8 cellular contexts compared by ENCODE assay signal in genomic region chr5:177132504-177133118, GRCh38. TPM values are rescaled to one million over a fixed set of nuclear protein-coding genes. Genes with fewer than 3 reads are reported as not detected.
A peak's percentile ranks its signal among the peaks of the same experiment; 100 is the strongest.
DNase-seq lines count a peak whose midpoint lies in the region; ATAC-seq, FAIRE-seq and TF ChIP-seq lines count a peak whose summit lies in the region.

No MANE protein-coding gene starts in this region.

- intact Hi-C loops in Caco-2 (cut with micrococcal nuclease; ENCODE audit: unreplicated experiment): no loop called here

- no TSS peak for BruUV-seq in Caco-2 (replicated peaks; lab: Mats Ljungman, UMichigan)

- no peaks in the 10 kb centered on the region for H3K9me3 Mint-ChIP-seq in Caco-2 (ENCODE audit: unreplicated experiment)
- H3K9me3 Mint-ChIP-seq in activated T-cell treated with anti-CD3 and anti-CD28 coated beads, Interleukin-2, amount 50 U/mL, for 72 hours: no peaks in the 10 kb centered on the region

- peaks cover 2% of the 10 kb centered on the region; the same call in 1 of the 2 replicates for H3K36me3 ChIP-seq in Caco-2 (ENCODE audit: control insufficient read depth, insufficient read depth, low read length)

- H3K27me3 ChIP-seq in Caco-2 (replicated peaks; ENCODE audit: control insufficient read depth, insufficient read depth, low read length): no peaks in the 10 kb centered on the region
- H3K27me3 ChIP-seq in foreskin keratinocyte: no peaks in the 10 kb centered on the region

- DNase-seq in Caco-2 (peak in 1 of 2 experiments; percentile 31), foreskin keratinocyte (no peak), nucleus accumbens (lab: John Stamatoyannopoulos, UW) (peak in 42 of 56 donors; percentile 25 to 89 (median 66)), GM12892 (ENCODE audit: insufficient read length) (no peak), NCI-H226 (no peak)
- peak in 1 of 2 donors; percentile 52 for DNase-seq in activated T-cell treated with anti-CD3 and anti-CD28 coated beads, Interleukin-2, amount 50 U/mL, for 72 hours

- no peak overlapping the region for H3K4me3 ChIP-seq in Caco-2 (ENCODE audit: low read depth, low read length)

- CTCF ChIA-PET in Caco-2 (lab: Charles Lee): interaction anchor here (0.6 kb wide), 1 partner anchor 178 kb away, joined by 4 read pairs; no protein-coding TSS in a partner anchor

- H3K4me1 ChIP-seq in Caco-2 (peaks cover 13% of the 10 kb centered on the region), foreskin keratinocyte (peaks cover 13% of the 10 kb centered on the region)

- no peak overlapping the region for H3K27ac Mint-ChIP-seq in Caco-2 (ENCODE audit: unreplicated experiment)
- no peak overlapping the region for H3K27ac Mint-ChIP-seq in activated T-cell treated with anti-CD3 and anti-CD28 coated beads, Interleukin-2, amount 50 U/mL, for 72 hours

- H3K27ac ChIP-seq in foreskin keratinocyte: peak overlapping the region; percentile 31

- H3K9me3 ChIP-seq in Caco-2: no peaks in the 10 kb centered on the region

- no peak for TF ChIP-seq POLR2A in GM12892 (IDR thresholded peaks at IDR 0.05; ENCODE audit: low read depth, low read length)

- POLR2A ChIA-PET in Caco-2 (lab: Charles Lee): interaction anchor here (0.7 kb wide), 1 partner anchor 9 kb away, joined by 5 read pairs; no protein-coding TSS in a partner anchor

- H3K27me3 Mint-ChIP-seq in Caco-2 (ENCODE audit: insufficient read depth, unreplicated experiment): no peaks in the 10 kb centered on the region
- H3K27me3 Mint-ChIP-seq in activated T-cell treated with anti-CD3 and anti-CD28 coated beads, Interleukin-2, amount 50 U/mL, for 72 hours (ENCODE audit: low read depth): no peaks in the 10 kb centered on the region

- FAIRE-seq in GM12892 (lab: Jason Lieb, UNC): no peak

- no peak for TF ChIP-seq CTCF in Caco-2 (IDR thresholded peaks at IDR 0.05; ENCODE audit: insufficient read depth in 1 of 2, low read depth in 1 of 2, low read length in 1 of 2, severe bottlenecking in 1 of 2, unreplicated experiment in 1 of 2)
- TF ChIP-seq CTCF in foreskin keratinocyte (conservative IDR thresholded peaks at IDR 0.05): no peak

- peak overlapping the region; percentile 86 for H3K4me3 Mint-ChIP-seq in Caco-2 (ENCODE audit: unreplicated experiment)
- peak overlapping the region; percentile 75 to 94 for H3K4me3 Mint-ChIP-seq in activated T-cell treated with anti-CD3 and anti-CD28 coated beads, Interleukin-2, amount 50 U/mL, for 72 hours

- ATAC-seq in HG02571 (IDR thresholded peaks at IDR 0.05; ENCODE audit: unreplicated experiment): peak; percentile 7
- ATAC-seq in activated T-cell treated with anti-CD3 and anti-CD28 coated beads, Interleukin-2, amount 50 U/mL, for 72 hours (replicated peaks in 1 of 2): peak; percentile 14 to 27
- peak; percentile 22 for ATAC-seq in foreskin keratinocyte
- no peak for ATAC-seq in HG03025 (IDR thresholded peaks at IDR 0.05; ENCODE audit: low FRiP score, unreplicated experiment)

- peaks cover 23% of the 10 kb centered on the region for H3K36me3 Mint-ChIP-seq in Caco-2 (ENCODE audit: insufficient read depth, unreplicated experiment)
- H3K36me3 Mint-ChIP-seq in activated T-cell treated with anti-CD3 and anti-CD28 coated beads, Interleukin-2, amount 50 U/mL, for 72 hours (ENCODE audit: insufficient read depth in 2 of 2): peaks cover 6 to 22% of the 10 kb centered on the region in 2 donors

- H3K4me1 Mint-ChIP-seq in Caco-2 (ENCODE audit: low read depth, unreplicated experiment): peaks cover 13% of the 10 kb centered on the region
- peaks cover 58% of the 10 kb centered on the region for H3K4me1 Mint-ChIP-seq in activated T-cell treated with anti-CD3 and anti-CD28 coated beads, Interleukin-2, amount 50 U/mL, for 72 hours (ENCODE audit: low read depth)

RNA-seq across cellular contexts. Expression of gene NSD1, which starts 1.0 kb away (rescaled TPM):
- 60.6 and 67.4 TPM in 2 replicates for total RNA-seq in Caco-2 (2022)
- total RNA-seq in activated T-cell treated with anti-CD3 and anti-CD28 coated beads, Interleukin-2, amount 50 U/mL, for 72 hours: 100 to 1,000 TPM in 1 of 2 donors, 10 to 100 TPM in 1; 89.8 to 114 TPM
- total RNA-seq in foreskin keratinocyte: 37.7 and 38.2 TPM in 2 replicates
- polyA plus RNA-seq in foreskin keratinocyte: 5.4 and 5.7 TPM in 2 replicates
- 21.7 TPM for polyA plus RNA-seq in GM12892 (2012; ENCODE audit: missing spikeins)

RNA-seq across cellular contexts. Expression of gene FGFR4, which starts 45.9 kb away (rescaled TPM):
- total RNA-seq in Caco-2 (2022) (186 and 190 TPM in 2 replicates), foreskin keratinocyte (5.5 and 8.3 TPM in 2 replicates)
- total RNA-seq in activated T-cell treated with anti-CD3 and anti-CD28 coated beads, Interleukin-2, amount 50 U/mL, for 72 hours: 1 to 10 TPM in 1 of 2 donors, under 1 TPM in 1; 0.62 to 1.1 TPM
- polyA plus RNA-seq in foreskin keratinocyte: 4.6 and 6.4 TPM in 2 replicates
- 0.45 TPM for polyA plus RNA-seq in GM12892 (2012; ENCODE audit: missing spikeins)

Comparison
In these comparisons a context has a peak if more than half of its experiments do, and no peak if none do; other contexts are left out.
1. DNase-seq: peak in nucleus accumbens (42 of 56); none in foreskin keratinocyte (0 of 2), GM12892 (single experiment) and NCI-H226 (single experiment).
2. RNA of gene FGFR4, which starts 45.9 kb away (total RNA-seq): 186 to 190 TPM in Caco-2; 5.5 to 8.3 TPM in foreskin keratinocyte and 0.62 to 1.1 TPM in activated T-cell treated with anti-CD3 and anti-CD28 coated beads, Interleukin-2, amount 50 U/mL, for 72 hours; every median in the first group is over 10 times any median in the second.